17 cellular contexts compared by ENCODE assay signal in the genomic region with DNA sequence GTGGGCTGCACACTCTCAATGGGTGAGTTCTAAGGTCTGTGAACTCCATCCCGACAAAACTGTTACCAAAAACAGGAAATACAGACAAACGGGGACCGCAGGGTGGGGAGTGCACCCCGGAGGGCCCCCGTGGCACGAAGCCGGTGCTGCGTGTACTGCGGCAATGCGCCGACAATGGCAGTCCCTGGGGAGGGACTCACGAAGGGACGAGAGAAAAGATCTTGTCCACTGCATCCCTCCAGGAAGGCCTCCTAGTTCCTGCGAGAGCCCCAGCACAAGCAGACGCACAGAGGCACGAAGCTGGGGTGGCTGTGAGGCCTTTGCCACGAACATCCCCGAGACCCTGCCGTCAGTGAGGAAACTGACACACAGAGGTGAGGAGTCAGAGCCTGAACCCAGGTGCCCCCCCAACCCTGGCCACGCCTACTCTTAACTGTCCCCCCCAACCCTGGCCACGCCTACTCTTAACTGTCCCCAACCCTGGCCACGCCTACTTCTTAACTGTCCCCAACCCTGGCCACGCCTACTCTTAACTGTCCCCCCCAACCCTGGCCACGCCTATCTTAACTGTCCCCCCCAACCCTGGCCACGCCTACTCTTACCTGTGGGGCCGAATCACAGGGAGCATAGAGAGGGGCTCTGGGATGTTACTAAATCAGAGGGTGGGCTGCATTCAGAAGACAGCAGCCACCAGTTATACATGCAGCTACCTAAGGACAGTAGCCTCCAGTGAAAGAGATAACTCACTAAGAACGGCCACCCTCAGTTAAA. TPM values are rescaled to one million over a fixed set of nuclear protein-coding genes. Genes with fewer than 3 reads are reported as not detected.
DNase-seq lines count a peak whose midpoint lies in the region; TF ChIP-seq lines count a peak whose summit lies in the region.
"Had no signal": no experiment of that assay in that cellular context is flagged by ENCODE, and none has a peak within 500 bp of the region (broad histone marks: within the 10 kb centered on the region; RNA-seq: fewer than 3 reads in every experiment).

No MANE protein-coding gene starts in this region.

- TF ChIP-seq CTCF in HEK293 (tag by site-specific recombination; IDR thresholded peaks at IDR 0.05) (no peak), endothelial cell (IDR thresholded peaks at IDR 0.05; ENCODE audit: unreplicated experiment) (no peak)

- peak overlapping the region in 6 of 8 donors; percentile 59 to 80 (median 72) for H3K4me3 Mint-ChIP-seq in CD4-positive, alpha-beta memory T cell
- H3K4me3 Mint-ChIP-seq in immature natural killer cell (peak overlapping the region in 4 of 5 donors; percentile 53 to 76 (median 63)), endothelial cell (ENCODE audit: unreplicated experiment) (no peak overlapping the region)

- peaks cover 22% of the 10 kb centered on the region for H3K36me3 ChIP-seq in CD4-positive, alpha-beta memory T cell (ENCODE audit: insufficient read depth, low read length)
- peaks cover 4 to 60% of the 10 kb centered on the region in 2 experiments; a peak in 2 of 3 replicates for H3K36me3 ChIP-seq in HEK293 (ENCODE audit: control insufficient read depth in 2 of 2, insufficient read depth in 1 of 2, low read length in 2 of 2)

- H3K9me3 Mint-ChIP-seq in CD4-positive, alpha-beta memory T cell = peaks cover 0 to 6% (median 0%) of the 10 kb centered on the region in 8 donors
- H3K9me3 Mint-ChIP-seq in immature natural killer cell (no peaks in the 10 kb centered on the region), endothelial cell (ENCODE audit: unreplicated experiment) (no peaks in the 10 kb centered on the region)
- H3K9me3 Mint-ChIP-seq: activated naive CD4-positive, alpha-beta T cell treated with anti-CD3 and anti-CD28 coated beads, Interleukin-2, amount 50 U/mL, for 72 hours had no signal

- H3K27ac Mint-ChIP-seq in CD4-positive, alpha-beta memory T cell = peak overlapping the region in 4 of 7 donors; percentile 68 to 95 (median 80)
- H3K27ac Mint-ChIP-seq in immature natural killer cell = peak overlapping the region in 3 of 6 donors; percentile 85 to 93 (median 91)
- no peak overlapping the region for H3K27ac Mint-ChIP-seq in endothelial cell (ENCODE audit: unreplicated experiment)

- CTCF ChIA-PET in CD4-positive, alpha-beta memory T cell (lab: Charles Lee; ENCODE audit: partially characterized antibody) = interaction anchor here (0.5 to 1.3 kb wide), 3 partner anchors 25 to 96 kb away, joined by 3 to 4 read pairs (median 3); no protein-coding TSS in a partner anchor
- CTCF ChIA-PET in HEK293 (lab: Yijun Ruan, JAX) = no interaction called here

- peak overlapping the region; percentile 25 for H3K27ac ChIP-seq in CD4-positive, alpha-beta memory T cell (ENCODE audit: low read depth, low read length)
- no peak overlapping the region for H3K27ac ChIP-seq in HEK293 (ENCODE audit: extremely low read depth, low read depth, low read length)
- H3K27ac ChIP-seq: BLaER1 treated with 17β-estradiol and CSF1 and Interleukin-3, amounts not matched to agents 10 nM and 100 nM; esophagus muscularis mucosa; pancreas had no signal

- POLR2A ChIA-PET in CD4-positive, alpha-beta memory T cell (lab: Charles Lee; ENCODE audit: partially characterized antibody) = interaction anchor here (0.6 to 1.3 kb wide), 2 partner anchors 15 to 31 kb away, joined by 3 to 4 read pairs; no protein-coding TSS in a partner anchor
- POLR2A ChIA-PET in HEK293 (lab: Yijun Ruan, JAX) = interaction anchor here (0.6 kb wide), 1 partner anchor 226 kb away, joined by 3 read pairs; no protein-coding TSS in a partner anchor

- H3K4me1 ChIP-seq in CD4-positive, alpha-beta memory T cell (ENCODE audit: insufficient read depth, low read length) = peaks cover 33% of the 10 kb centered on the region
- H3K4me1 ChIP-seq in HEK293 (ENCODE audit: control insufficient read depth, insufficient read depth, low read length) = no peaks in the 10 kb centered on the region

- peaks cover 0 to 28% of the 10 kb centered on the region in 2 donors for H3K36me3 Mint-ChIP-seq in CD4-positive, alpha-beta memory T cell
- H3K36me3 Mint-ChIP-seq in immature natural killer cell (peaks cover 0 to 6% (median 0%) of the 10 kb centered on the region in 3 donors), endothelial cell (ENCODE audit: low read depth, unreplicated experiment) (peaks cover 7% of the 10 kb centered on the region)

- H3K4me3 ChIP-seq in CD4-positive, alpha-beta memory T cell (ENCODE audit: low read length in 2 of 2) = no peak overlapping the region
- H3K4me3 ChIP-seq in HEK293 (ENCODE audit: low read depth, low read length) = no peak overlapping the region
- H3K4me3 ChIP-seq: BLaER1 treated with 17β-estradiol and CSF1 and Interleukin-3, amounts not matched to agents 10 nM and 100 nM; esophagus muscularis mucosa; pancreas had no signal

- H3K27me3 Mint-ChIP-seq in CD4-positive, alpha-beta memory T cell = peaks cover 0 to 3% of the 10 kb centered on the region in 2 donors
- H3K27me3 Mint-ChIP-seq in immature natural killer cell (ENCODE audit: low read depth in 3 of 3) (peaks cover 7 to 10% (median 8%) of the 10 kb centered on the region in 3 donors), endothelial cell (ENCODE audit: unreplicated experiment) (peaks cover 6% of the 10 kb centered on the region)

- DNase-seq in CD4-positive, alpha-beta memory T cell = peak in 2 of 5 donors; percentile 68 to 73
- DNase-seq in activated CD4-positive, alpha-beta T cell treated with anti-CD3 and anti-CD28 coated beads, Interleukin-2, amount 50 U/mL, for 48 hours = peak; percentile 45 to 57
- DNase-seq in immature natural killer cell = peak in 2 of 3 donors; percentile 74 to 83
- DNase-seq in NCI-H2196 (lab: John Stamatoyannopoulos, UW; ENCODE audit: unreplicated experiment) = no peak
- no peak for DNase-seq in foreskin melanocyte
- DNase-seq in cerebellar nuclear complex (lab: John Stamatoyannopoulos, UW) = no peak
- DNase-seq in endothelial cell (ENCODE audit: low spot score) = no peak
- DNase-seq: hypothalamus, Kasumi-1, NCI-H2029 treated with DMSO at 0.1 percent for 48 hours, OCI-M1 had no signal

- intact Hi-C loops in CD4-positive, alpha-beta memory T cell (cut with micrococcal nuclease) = no loop called here

- H3K4me1 Mint-ChIP-seq in CD4-positive, alpha-beta memory T cell = peaks cover 5 to 38% (median 10%) of the 10 kb centered on the region in 4 donors
- H3K4me1 Mint-ChIP-seq in immature natural killer cell = peaks cover 8 to 25% of the 10 kb centered on the region in 2 donors
- H3K4me1 Mint-ChIP-seq in endothelial cell (ENCODE audit: unreplicated experiment) = peaks cover 6% of the 10 kb centered on the region

- H3K27me3 ChIP-seq in CD4-positive, alpha-beta memory T cell (ENCODE audit: insufficient read depth, low read length) = no peaks in the 10 kb centered on the region
- H3K27me3 ChIP-seq: BLaER1 treated with 17β-estradiol and CSF1 and Interleukin-3, amounts not matched to agents 10 nM and 100 nM; esophagus muscularis mucosa; pancreas had no signal

- H3K9me3 ChIP-seq in CD4-positive, alpha-beta memory T cell (ENCODE audit: control insufficient read depth in 1 of 2, low read length in 2 of 2) = no peaks in the 10 kb centered on the region
- no peaks in the 10 kb centered on the region for H3K9me3 ChIP-seq in HEK293 (ENCODE audit: control insufficient read depth, insufficient read depth, low read depth, low read length)
- H3K9me3 ChIP-seq: BLaER1 treated with 17β-estradiol and CSF1 and Interleukin-3, amounts not matched to agents 10 nM and 100 nM; esophagus muscularis mucosa; pancreas had no signal

TF ChIP-seq in HEK293, 187 proteins besides CTCF, POLR2A, EP300 and RAD21 (continues in another document):
- no peak for TF ChIP-seq ZFP41 (tag by site-specific recombination; IDR thresholded peaks at IDR 0.05; ENCODE audit: borderline replicate concordance)
- TF ChIP-seq, protein P1, sequence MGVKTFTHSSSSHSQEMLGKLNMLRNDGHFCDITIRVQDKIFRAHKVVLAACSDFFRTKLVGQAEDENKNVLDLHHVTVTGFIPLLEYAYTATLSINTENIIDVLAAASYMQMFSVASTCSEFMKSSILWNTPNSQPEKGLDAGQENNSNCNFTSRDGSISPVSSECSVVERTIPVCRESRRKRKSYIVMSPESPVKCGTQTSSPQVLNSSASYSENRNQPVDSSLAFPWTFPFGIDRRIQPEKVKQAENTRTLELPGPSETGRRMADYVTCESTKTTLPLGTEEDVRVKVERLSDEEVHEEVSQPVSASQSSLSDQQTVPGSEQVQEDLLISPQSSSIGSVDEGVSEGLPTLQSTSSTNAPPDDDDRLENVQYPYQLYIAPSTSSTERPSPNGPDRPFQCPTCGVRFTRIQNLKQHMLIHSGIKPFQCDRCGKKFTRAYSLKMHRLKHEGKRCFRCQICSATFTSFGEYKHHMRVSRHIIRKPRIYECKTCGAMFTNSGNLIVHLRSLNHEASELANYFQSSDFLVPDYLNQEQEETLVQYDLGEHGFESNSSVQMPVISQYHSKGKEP (tag by site-specific recombination; IDR thresholded peaks at IDR 0.05) = no peak

RNA-seq across cellular contexts. Expression of gene MED16, which starts 4.2 kb away (rescaled TPM):
- total RNA-seq in CD4-positive, alpha-beta memory T cell = 10 to 100 TPM; 68.3 to 71.7 TPM
- 100 to 1,000 TPM in 1 of 2 donors, 10 to 100 TPM in 1; 48.6 to 125 TPM for polyA plus RNA-seq in CD4-positive, alpha-beta memory T cell
- 100 to 1,000 TPM in 1 of 3 donors, 10 to 100 TPM in 2; 44.2 to 112 (median 48.0) TPM for polyA plus RNA-seq in immature natural killer cell
- total RNA-seq in endothelial cell (ENCODE audit: unreplicated experiment) = 66.5 TPM

RNA-seq across cellular contexts. Expression of gene RNU6-9, which starts 4.5 kb away (rescaled TPM):
- total RNA-seq in CD4-positive, alpha-beta memory T cell = not detected
- not detected for polyA plus RNA-seq in CD4-positive, alpha-beta memory T cell
- not detected for polyA plus RNA-seq in immature natural killer cell
- not detected for total RNA-seq in endothelial cell (ENCODE audit: unreplicated experiment)
- total RNA-seq: activated naive CD4-positive, alpha-beta T cell treated with anti-CD3 and anti-CD28 coated beads, Interleukin-2, amount 50 U/mL, for 72 hours; chondrocyte; esophagus muscularis mucosa; pancreas had no signal
- polyA plus RNA-seq: pancreas had no signal

RNA-seq across cellular contexts. Expression of gene R3HDM4, which starts 24.2 kb away (rescaled TPM):
- total RNA-seq in CD4-positive, alpha-beta memory T cell = 100 to 1,000 TPM; 153 to 160 TPM
- polyA plus RNA-seq in CD4-positive, alpha-beta memory T cell = 100 to 1,000 TPM; 203 to 230 TPM
- 100 to 1,000 TPM in 1 of 3 donors, 10 to 100 TPM in 2; 83.5 to 146 (median 85.8) TPM for polyA plus RNA-seq in immature natural killer cell
- total RNA-seq in endothelial cell (ENCODE audit: unreplicated experiment) = 40.6 TPM

RNA-seq across cellular contexts. Expression of gene KISS1R, which starts 28.3 kb away (rescaled TPM):
- 1 to 10 TPM in 1 of 2 experiments, under 1 TPM in 1; 0.79 to 1.2 TPM for total RNA-seq in CD4-positive, alpha-beta memory T cell
- polyA plus RNA-seq in CD4-positive, alpha-beta memory T cell = under 1 TPM; 0.59 TPM
- polyA plus RNA-seq in immature natural killer cell = not detected
- not detected for total RNA-seq in endothelial cell (ENCODE audit: unreplicated experiment)
- total RNA-seq: esophagus muscularis mucosa had no signal

RNA-seq across cellular contexts. Expression of gene CFD, which starts 29.3 kb away (rescaled TPM):
- 1 to 10 TPM in 1 of 2 experiments, under 1 TPM in 1; 0.91 to 1.1 TPM for total RNA-seq in CD4-positive, alpha-beta memory T cell
- 1 to 10 TPM in 1 of 2 donors, not detected in 1; 4.8 TPM for polyA plus RNA-seq in CD4-positive, alpha-beta memory T cell
- polyA plus RNA-seq in immature natural killer cell = 1 to 10 TPM; 1.5 to 4.1 (median 3.6) TPM
- total RNA-seq in endothelial cell (ENCODE audit: unreplicated experiment) = 0.46 TPM

Comparison
In these comparisons a context has a peak if more than half of its experiments do, and no peak if none do; other contexts are left out.
1. DNase-seq: peak in activated CD4-positive, alpha-beta T cell treated with anti-CD3 and anti-CD28 coated beads, Interleukin-2, amount 50 U/mL, for 48 hours (2 of 2) and immature natural killer cell (2 of 3); none in NCI-H2196 (single experiment), foreskin melanocyte (single experiment), cerebellar nuclear complex (0 of 2) and endothelial cell (single experiment).